11 cellular contexts compared by ENCODE assay signal in the genomic region with DNA sequence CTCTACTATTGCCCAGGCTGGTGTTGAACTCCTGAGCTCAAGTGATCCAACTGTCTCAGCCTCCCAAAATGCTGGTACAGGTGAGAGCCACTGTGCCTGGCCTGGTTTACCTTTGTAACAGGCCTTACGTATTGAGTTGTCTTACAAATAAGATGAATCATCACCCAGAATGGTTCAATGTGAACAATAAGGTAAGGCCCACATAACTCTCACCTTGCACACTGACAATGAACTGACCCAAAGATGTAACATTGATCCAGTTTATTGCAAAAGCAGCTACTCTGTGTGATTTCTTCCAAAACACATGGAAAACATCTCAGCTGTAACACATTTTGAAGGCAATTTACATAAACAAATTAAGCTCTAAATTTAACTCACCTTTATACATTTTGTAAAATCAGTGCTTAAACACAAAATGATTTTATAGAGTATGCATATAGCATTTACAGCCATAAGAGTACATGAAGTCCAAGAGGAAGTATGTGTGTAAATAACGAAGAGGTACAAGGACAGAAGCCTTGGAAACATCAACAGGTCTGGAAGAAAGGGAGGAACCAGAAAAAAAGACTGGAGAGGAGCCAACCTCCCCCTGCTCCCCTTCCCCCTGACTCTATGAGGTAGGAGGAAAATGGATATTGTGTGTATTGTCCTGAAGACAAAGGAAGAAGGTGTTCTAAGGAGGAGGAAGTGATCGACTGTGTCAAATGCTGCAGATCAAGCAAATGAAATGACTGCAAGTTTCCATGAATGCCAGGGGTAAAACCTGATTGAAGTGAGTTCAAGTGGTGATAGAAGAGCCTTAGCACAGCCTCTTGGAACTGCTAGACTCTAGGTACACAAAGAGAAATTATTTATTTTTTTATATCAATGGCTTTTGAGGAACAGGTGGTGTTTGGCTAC. TPM values are rescaled to one million over a fixed set of nuclear protein-coding genes. Genes with fewer than 3 reads are reported as not detected.
DNase-seq lines count a peak whose midpoint lies in the region; ATAC-seq, FAIRE-seq and TF ChIP-seq lines count a peak whose summit lies in the region.
"Had no signal": no experiment of that assay in that cellular context is flagged by ENCODE, and none has a peak within 500 bp of the region (broad histone marks: within the 10 kb centered on the region; RNA-seq: fewer than 3 reads in every experiment).

No MANE protein-coding gene starts in this region.

- ATAC-seq in aorta (ENCODE audit: low FRiP score), result no peak

- H3K27me3 Mint-ChIP-seq in activated naive CD8-positive, alpha-beta T cell, result no peaks in the 10 kb centered on the region

- H3K79me2 ChIP-seq in DOHH2 (ENCODE audit: control insufficient read depth, low read length), result no peaks in the 10 kb centered on the region

- H3K9me3 Mint-ChIP-seq in activated naive CD8-positive, alpha-beta T cell (ENCODE audit: low read depth), result no peaks in the 10 kb centered on the region

- H3K9me3 ChIP-seq in DOHH2 (ENCODE audit: control insufficient read depth, insufficient read depth, low read length), result no peaks in the 10 kb centered on the region
- no peaks in the 10 kb centered on the region for H3K9me3 ChIP-seq in muscle layer of duodenum (ENCODE audit: control insufficient read depth in 1 of 2, low read length in 2 of 2)
- no peaks in the 10 kb centered on the region for H3K9me3 ChIP-seq in aorta (ENCODE audit: control insufficient read depth, low read length)
- no peaks in the 10 kb centered on the region for H3K9me3 ChIP-seq in kidney (ENCODE audit: control insufficient read depth in 1 of 2, low read length in 2 of 2)
- H3K9me3 ChIP-seq: stomach had no signal

- no peaks in the 10 kb centered on the region; the same call in 1 of the 2 replicates for H3F3A ChIP-seq in DOHH2 (ENCODE audit: control insufficient read depth, insufficient read depth)

- 86 to 92% methylated on average over 3 of the region's 3 CpGs for WGBS in aorta, 2 donors

- peaks cover 2% of the 10 kb centered on the region for H3K36me3 Mint-ChIP-seq in activated naive CD8-positive, alpha-beta T cell

- H3K4me3 Mint-ChIP-seq in activated naive CD8-positive, alpha-beta T cell, result no peak overlapping the region

- TF ChIP-seq CTCF in DOHH2 (IDR thresholded peaks at IDR 0.05; ENCODE audit: low read depth, low read length, poor library complexity, severe bottlenecking) (no peak), kidney (IDR thresholded peaks at IDR 0.05; ENCODE audit: borderline replicate concordance, extremely low read depth, insufficient read depth) (no peak)

- no peaks in the 10 kb centered on the region for H3K9me2 ChIP-seq in DOHH2 (replicated peaks; ENCODE audit: control insufficient read depth, low read length)

- H3K27ac Mint-ChIP-seq in activated naive CD8-positive, alpha-beta T cell, result peak overlapping the region; percentile 81

- peaks cover 54% of the 10 kb centered on the region for H3K4me1 Mint-ChIP-seq in activated naive CD8-positive, alpha-beta T cell (ENCODE audit: low read depth)

- H3K4me1 ChIP-seq in DOHH2 (ENCODE audit: control insufficient read depth, low read length), result peaks cover 30% of the 10 kb centered on the region
- peaks cover under 1 to 6% of the 10 kb centered on the region in 2 donors for H3K4me1 ChIP-seq in muscle layer of duodenum (ENCODE audit: control insufficient read depth in 1 of 2, insufficient read depth in 2 of 2, low read length in 2 of 2)
- no peaks in the 10 kb centered on the region for H3K4me1 ChIP-seq in aorta (ENCODE audit: control insufficient read depth in 1 of 2, insufficient read depth in 2 of 2, low read length in 2 of 2)
- no peaks in the 10 kb centered on the region for H3K4me1 ChIP-seq in kidney (ENCODE audit: control insufficient read depth in 1 of 2, insufficient read depth in 1 of 2, low read depth in 1 of 2, low read length in 2 of 2)

- H3K4me3 ChIP-seq in DOHH2 (ENCODE audit: low read length) (peak overlapping the region; percentile 31), muscle layer of duodenum (ENCODE audit: low read depth in 1 of 2, low read length in 2 of 2) (no peak overlapping the region), aorta (ENCODE audit: low read length in 2 of 2) (no peak overlapping the region), kidney (ENCODE audit: low read length in 2 of 2) (no peak overlapping the region)
- H3K4me3 ChIP-seq: stomach had no signal

- FAIRE-seq in kidney (lab: Jason Lieb, UNC), result no peak
- FAIRE-seq: keratinocyte had no signal

- intact Hi-C loops in aorta (cut with DNase I), result no loop called here
- intact Hi-C loops in kidney (cut with DNase I), result no loop called here

- H3K4me2 ChIP-seq in DOHH2 (ENCODE audit: low read length), result peak overlapping the region; percentile 55

- peak; percentile 31 for DNase-seq in NAMALWA (ENCODE audit: low spot score)
- DNase-seq in aorta, result no peak
- DNase-seq in kidney, result no peak
- DNase-seq in NCI-H2081 (lab: John Stamatoyannopoulos, UW), result no peak
- no peak for DNase-seq in stimulated activated CD4-positive, alpha-beta T cell treated with anti-CD3 and anti-CD28 coated beads, Interleukin-2, amount 100 ng/mL, for 48 hours
- DNase-seq: stomach, T-helper 9 cell had no signal

- H3K27me3 ChIP-seq in DOHH2 (ENCODE audit: control insufficient read depth, low read length) (no peaks in the 10 kb centered on the region), muscle layer of duodenum (ENCODE audit: low read depth, low read length) (no peaks in the 10 kb centered on the region), aorta (ENCODE audit: control insufficient read depth in 1 of 2, insufficient read depth in 2 of 2, low read length in 1 of 2) (no peaks in the 10 kb centered on the region)
- H3K27me3 ChIP-seq: stomach had no signal

- H3K36me3 ChIP-seq in DOHH2 (ENCODE audit: control insufficient read depth, low read length), result no peaks in the 10 kb centered on the region
- H3K36me3 ChIP-seq in muscle layer of duodenum (ENCODE audit: control insufficient read depth in 1 of 2, insufficient read depth in 2 of 2, low read length in 2 of 2), result no peaks in the 10 kb centered on the region
- no peaks in the 10 kb centered on the region for H3K36me3 ChIP-seq in aorta (ENCODE audit: control insufficient read depth in 1 of 2, insufficient read depth in 2 of 2, low read length in 1 of 2)
- H3K36me3 ChIP-seq in kidney (ENCODE audit: control insufficient read depth in 1 of 2, insufficient read depth in 2 of 2, low read length in 2 of 2), result no peaks in the 10 kb centered on the region
- H3K36me3 ChIP-seq: stomach had no signal

- no peak overlapping the region for H3K9ac ChIP-seq in kidney (ENCODE audit: low read length in 2 of 2)

- peak overlapping the region; percentile 22; the same call in 1 of the 2 replicates for H3K27ac ChIP-seq in DOHH2 (ENCODE audit: low read depth, low read length)
- H3K27ac ChIP-seq in muscle layer of duodenum (ENCODE audit: low read length), result peak overlapping the region; percentile 5
- H3K27ac ChIP-seq in aorta (ENCODE audit: low read depth in 1 of 2, low read length in 2 of 2), result no peak overlapping the region
- H3K27ac ChIP-seq in kidney (ENCODE audit: low read depth in 2 of 2, low read length in 2 of 2), result no peak overlapping the region

- H4K20me1 ChIP-seq in DOHH2 (ENCODE audit: control insufficient read depth, insufficient read depth, low read depth, low read length), result no peaks in the 10 kb centered on the region

RNA-seq across cellular contexts. Expression of a gene that starts 5.6 kb away (rescaled TPM):
- total RNA-seq in aorta, result 10 to 100 TPM; 51.1 to 56.5 TPM
- polyA plus RNA-seq in aorta, result 10 to 100 TPM; 17.4 to 23.1 TPM
- total RNA-seq in kidney, result 38.4 TPM
- polyA plus RNA-seq in kidney (ENCODE audit: insufficient read depth, low read depth, low replicate concordance), result 10.4 TPM

RNA-seq across cellular contexts. Expression of a gene that starts 6.6 kb away (rescaled TPM):
- total RNA-seq in aorta (10 to 100 TPM; 11.6 to 13.5 TPM), kidney (24.2 TPM)
- polyA plus RNA-seq in aorta (10 to 100 TPM; 13.7 to 14.4 TPM), kidney (ENCODE audit: insufficient read depth, low read depth, low replicate concordance) (52.7 TPM)

Comparison
In these comparisons a context has a peak if more than half of its experiments do, and no peak if none do; other contexts are left out.
1. H3K27ac ChIP-seq: peak in DOHH2 (single experiment) and muscle layer of duodenum (single experiment); none in aorta (0 of 2) and kidney (0 of 2).